Comparison of ENCODE assay signal across 17 cellular contexts in genomic region chr22:48858121-48858520, GRCh38.
DNase-seq lines count a peak whose midpoint lies in the region; ATAC-seq and TF ChIP-seq lines count a peak whose summit lies in the region.
"Had no signal": no experiment of that assay in that cellular context is flagged by ENCODE, and none has a peak within 500 bp of the region (broad histone marks: within the 10 kb centered on the region; RNA-seq: fewer than 3 reads in every experiment).

No MANE protein-coding gene starts in this region.

- no peak overlapping the region for H3K27ac ChIP-seq in sigmoid colon
- H3K27ac ChIP-seq: 22Rv1 had no signal

- H3K4me3 ChIP-seq in sigmoid colon (no peak overlapping the region), foreskin fibroblast (ENCODE audit: low read depth in 1 of 2, low read length in 2 of 2) (no peak overlapping the region)
- H3K4me3 ChIP-seq: HAP-1 had no signal

- H3K4me1 Mint-ChIP-seq in chondrocyte (ENCODE audit: low read depth): no peaks in the 10 kb centered on the region
- H3K4me1 Mint-ChIP-seq: CD14-positive monocyte had no signal

- no peaks in the 10 kb centered on the region for H3K36me3 Mint-ChIP-seq in chondrocyte (ENCODE audit: low read depth)
- H3K36me3 Mint-ChIP-seq: CD14-positive monocyte; CD8-positive, alpha-beta T cell had no signal

- H3K27ac Mint-ChIP-seq in chondrocyte (ENCODE audit: unreplicated experiment): no peak overlapping the region
- H3K27ac Mint-ChIP-seq: CD8-positive, alpha-beta T cell had no signal

- H3K36me3 ChIP-seq in sigmoid colon: no peaks in the 10 kb centered on the region
- H3K36me3 ChIP-seq: HAP-1 had no signal

- TF ChIP-seq POLR2A in sigmoid colon (IDR thresholded peaks at IDR 0.05): no peak

- no peaks in the 10 kb centered on the region for H3K27me3 ChIP-seq in sigmoid colon

- no peak overlapping the region for H3K4me3 Mint-ChIP-seq in chondrocyte (ENCODE audit: unreplicated experiment)
- H3K4me3 Mint-ChIP-seq: CD8-positive, alpha-beta T cell had no signal

- TF ChIP-seq CTCF in chondrocyte (IDR thresholded peaks at IDR 0.05) (no peak), sigmoid colon (IDR thresholded peaks at IDR 0.05) (no peak), foreskin fibroblast (IDR thresholded peaks at IDR 0.05; ENCODE audit: low read depth, low read length) (no peak)

- no peaks in the 10 kb centered on the region for H3K9me3 ChIP-seq in sigmoid colon
- H3K9me3 ChIP-seq: HAP-1 had no signal

- intact Hi-C loops in sigmoid colon (cut with DNase I): no loop called here

- no peak for TF ChIP-seq EP300 in sigmoid colon (IDR thresholded peaks at IDR 0.05)

- H3K9me3 Mint-ChIP-seq in chondrocyte (ENCODE audit: low read depth): peaks cover 11% of the 10 kb centered on the region
- H3K9me3 Mint-ChIP-seq: CD8-positive, alpha-beta T cell had no signal

- ATAC-seq in activated CD4-positive, CD25-positive, alpha-beta regulatory T cell treated with anti-CD3 and anti-CD28 coated beads, Interleukin-2, amount 50 U/mL, for 24 hours: no peak
- no peak for ATAC-seq in HG03342 (IDR thresholded peaks at IDR 0.05; ENCODE audit: unreplicated experiment)
- ATAC-seq: CD8-positive, alpha-beta T cell had no signal

- peaks cover 3% of the 10 kb centered on the region for H3K27me3 Mint-ChIP-seq in chondrocyte (ENCODE audit: low read depth)

- no peaks in the 10 kb centered on the region for H3K4me1 ChIP-seq in sigmoid colon
- H3K4me1 ChIP-seq: HAP-1 had no signal

- WGBS in sigmoid colon, 2 donors: 66 to 87% methylated on average over 9 of the region's 9 CpGs

- peak; percentile 11 for DNase-seq in activated CD4-positive, CD25-positive, alpha-beta regulatory T cell treated with anti-CD3 and anti-CD28 coated beads, Interleukin-2, amount 50 U/mL, for 72 hours
- DNase-seq in chondrocyte (ENCODE audit: low spot score): peak; percentile 82
- peak; percentile 45 for DNase-seq in mesenteric fat pad (ENCODE audit: low spot score)
- peak; percentile 37 for DNase-seq in sigmoid colon
- DNase-seq in foreskin fibroblast: no peak
- DNase-seq in NCI-H2171 treated with DMSO at 0.1 percent for 48 hours (lab: John Stamatoyannopoulos, UW): no peak
- DNase-seq: CD8-positive, alpha-beta T cell; COR-L47; DMS153; DMS79 treated with DMSO at 0.1 percent for 48 hours; EL; GOT3 had no signal

Comparison
In these comparisons a context has a peak if more than half of its experiments do, and no peak if none do; other contexts are left out.
1. DNase-seq: peak in activated CD4-positive, CD25-positive, alpha-beta regulatory T cell treated with anti-CD3 and anti-CD28 coated beads, Interleukin-2, amount 50 U/mL, for 72 hours (single experiment), chondrocyte (single experiment), mesenteric fat pad (single experiment) and sigmoid colon (single experiment); none in foreskin fibroblast (0 of 2) and NCI-H2171 treated with DMSO at 0.1 percent for 48 hours (single experiment).